1 cellular context compared by ENCODE assay signal in genomic region chr9:121268598-121269029, GRCh38.
TF ChIP-seq lines count a peak whose summit lies in the region.

No MANE protein-coding gene starts in this region.

TF ChIP-seq in H1, 55 proteins besides CTCF, POLR2A, EP300 and RAD21 (continued from another document):
- TF ChIP-seq ATF2 (IDR thresholded peaks at IDR 0.05; ENCODE audit: low read length) (no peak), MAX (IDR thresholded peaks at IDR 0.05) (no peak), SP2 (IDR thresholded peaks at IDR 0.05; ENCODE audit: low read length) (no peak), USF2 (IDR thresholded peaks at IDR 0.05; ENCODE audit: low read length) (no peak), NANOG (IDR thresholded peaks at IDR 0.05; ENCODE audit: insufficient read depth, low read depth, low read length, poor library complexity, severe bottlenecking) (no peak), BRCA1 (IDR thresholded peaks at IDR 0.05; ENCODE audit: low read depth, low read length) (no peak), ASH2L (IDR thresholded peaks at IDR 0.05; ENCODE audit: low read length) (no peak), E2F6 (IDR thresholded peaks at IDR 0.05) (no peak), CHD2 (IDR thresholded peaks at IDR 0.05; ENCODE audit: low read length) (no peak), CHD7 (IDR thresholded peaks at IDR 0.05; ENCODE audit: insufficient replicate concordance, low read length) (no peak)
